33 cellular contexts compared by ENCODE assay signal in the genomic region with DNA sequence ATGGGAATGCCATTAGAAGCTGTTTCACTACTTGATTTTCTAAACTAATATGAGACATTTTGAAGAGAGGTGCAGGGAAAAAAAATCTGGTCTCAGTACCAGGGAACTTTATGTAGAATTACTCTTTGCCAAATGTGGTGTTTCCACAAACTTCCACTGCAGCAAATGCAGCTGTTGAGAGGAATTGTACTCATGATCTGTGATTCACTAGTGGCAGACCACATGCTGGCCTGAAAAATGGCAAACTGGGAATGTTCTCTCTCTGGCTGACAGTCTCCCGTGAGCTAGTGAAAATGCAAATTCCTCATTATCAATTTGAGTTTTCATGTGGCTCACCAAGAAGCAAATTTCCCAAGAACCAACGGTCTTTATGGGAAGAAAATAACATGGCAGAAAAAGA. TPM values are rescaled to one million over a fixed set of nuclear protein-coding genes. Genes with fewer than 3 reads are reported as not detected.
"Had no signal": no experiment of that assay in that cellular context is flagged by ENCODE, and none has a peak within 500 bp of the region (broad histone marks: within the 10 kb centered on the region; RNA-seq: fewer than 3 reads in every experiment).

No MANE protein-coding gene starts in this region.

- H3K9me3 ChIP-seq: colonic mucosa, esophagus squamous epithelium, gastrocnemius medialis, heart right ventricle, left lung, lower lobe of right lung, mucosa of descending colon had no signal

- H3K27me3 ChIP-seq: colonic mucosa, esophagus squamous epithelium, gastrocnemius medialis, left lung had no signal

- ATAC-seq: effector memory CD8-positive, alpha-beta T cell; esophagus mucosa; heart right ventricle; left cardiac atrium; left lung; left ventricle myocardium superior; lower lobe of right lung; mucosa of descending colon had no signal

- H3K36me3 ChIP-seq: colonic mucosa, esophagus squamous epithelium, gastrocnemius medialis, heart right ventricle, left lung, lower lobe of right lung had no signal

- FAIRE-seq: endometrium, islet of Langerhans, keratinocyte had no signal

- DNase-seq: colonic mucosa; cortex of kidney; effector CD8-positive, alpha-beta T cell; effector memory CD8-positive, alpha-beta T cell; endodermal cell; erythroblast; esophagus squamous epithelium; foreskin fibroblast; foreskin melanocyte; gastrocnemius medialis; glutamatergic neuron; head of caudate nucleus; heart right ventricle; hippocampal formation; left cardiac atrium; left lung; left ventricle myocardium superior; lower lobe of right lung; mesenchymal stem cell; mucosa of descending colon had no signal

- H3K4me1 ChIP-seq: colonic mucosa, esophagus squamous epithelium, gastrocnemius medialis, heart right ventricle, left lung, lower lobe of right lung had no signal

- H3K27ac ChIP-seq: colonic mucosa, epithelial cell of prostate, esophagus squamous epithelium, gastrocnemius medialis, heart right ventricle, left lung, lower lobe of right lung had no signal

- H3K4me3 ChIP-seq: colonic mucosa, esophagus squamous epithelium, gastrocnemius medialis, heart right ventricle, left lung, lower lobe of right lung, mucosa of descending colon had no signal

RNA-seq across cellular contexts. Expression of a gene that starts 37.8 kb away (rescaled TPM):
- total RNA-seq: chondrocyte, colonic mucosa, dermis microvascular lymphatic vessel endothelial cell, endodermal cell, esophagus mucosa, esophagus squamous epithelium, gastrocnemius medialis, glomerular endothelial cell, heart right ventricle, kidney epithelial cell, left cardiac atrium, left lung, left ventricle myocardium superior, lower leg skin, lower lobe of right lung, lung microvascular endothelial cell, mesenteric fat pad, mesothelial cell of epicardium, mucosa of descending colon had no signal
- polyA plus RNA-seq: heart right ventricle, keratinocyte had no signal
